In genomic region chr3:61975199-61975598, GRCh38 we compare ENCODE assay signal across 23 cellular contexts.
"Had no signal": no experiment of that assay in that cellular context is flagged by ENCODE, and none has a peak within 500 bp of the region (broad histone marks: within the 10 kb centered on the region; RNA-seq: fewer than 3 reads in every experiment).

No MANE protein-coding gene starts in this region.

- H3K4me1 ChIP-seq: colonic mucosa, pancreas, prostate gland, vagina had no signal

- H3K4me3 Mint-ChIP-seq: endodermal cell; memory B cell; natural killer cell treated with Interleukin-12 subunit alpha and Interleukin-12 subunit beta and Interleukin-15 and Interleukin-18, amount 100 ng/mL, for 72 hours; stimulated activated memory B cell treated with anti-CD40 and anti-IgM and Interleukin-4, amounts not matched to agents 10 μg/mL and 1 μg/mL and 100 μg/mL, for 72 hours; stimulated activated naive CD8-positive, alpha-beta T cell treated with anti-CD3 and anti-CD28 coated beads, Interleukin-15, Interleukin-2, amounts not matched to agents 100 ng/mL and 50 ng/mL, for 24 hours had no signal

- H3K4me3 ChIP-seq: colonic mucosa, lower lobe of right lung, pancreas, prostate gland, spleen, tibial artery, upper lobe of left lung, vagina had no signal

- H3K36me3 ChIP-seq: colonic mucosa, lower lobe of right lung, pancreas, prostate gland, spleen, tibial artery, upper lobe of left lung, vagina had no signal

- DNase-seq: colonic mucosa; effector CD4-positive, alpha-beta T cell; endodermal cell; islet precursor cell; lower lobe of right lung; midbrain; occipital lobe; pancreas; spleen; stimulated activated CD4-positive, alpha-beta T cell treated with anti-CD3 and anti-CD28 coated beads, Interleukin-15, amount 100 ng/mL, for 24 hours; stimulated activated CD4-positive, alpha-beta T cell treated with anti-CD3 and anti-CD28 coated beads, Interleukin-1b, Interleukin-23, amount 100 ng/mL, for 48 hours; stimulated activated CD4-positive, alpha-beta T cell treated with anti-CD3 and anti-CD28 coated beads, Interleukin-4, amount 100 ng/mL, for 24 hours; tibial artery; upper lobe of left lung had no signal

- FAIRE-seq: frontal cortex, pancreas had no signal

- H3K27ac Mint-ChIP-seq: endodermal cell; memory B cell; natural killer cell treated with Interleukin-12 subunit alpha and Interleukin-12 subunit beta and Interleukin-15 and Interleukin-18, amount 100 ng/mL, for 72 hours; stimulated activated memory B cell treated with anti-CD40 and anti-IgM and Interleukin-4, amounts not matched to agents 10 μg/mL and 1 μg/mL and 100 μg/mL, for 72 hours; stimulated activated naive CD8-positive, alpha-beta T cell treated with anti-CD3 and anti-CD28 coated beads, Interleukin-15, Interleukin-2, amounts not matched to agents 100 ng/mL and 50 ng/mL, for 24 hours had no signal

- H3K4me1 Mint-ChIP-seq: memory B cell; stimulated activated memory B cell treated with anti-CD40 and anti-IgM and Interleukin-4, amounts not matched to agents 10 μg/mL and 1 μg/mL and 100 μg/mL, for 72 hours had no signal

- H3K9me3 Mint-ChIP-seq: endodermal cell; memory B cell; stimulated activated memory B cell treated with anti-CD40 and anti-IgM and Interleukin-4, amounts not matched to agents 10 μg/mL and 1 μg/mL and 100 μg/mL, for 72 hours; stimulated activated naive CD8-positive, alpha-beta T cell treated with anti-CD3 and anti-CD28 coated beads, Interleukin-15, Interleukin-2, amounts not matched to agents 100 ng/mL and 50 ng/mL, for 24 hours had no signal

- H3K27me3 ChIP-seq: colonic mucosa, pancreas, spleen, tibial artery, upper lobe of left lung, vagina had no signal

- H3K27ac ChIP-seq: colonic mucosa, lower lobe of right lung, pancreas, prostate gland, spleen, tibial artery, upper lobe of left lung, vagina had no signal

- H3K27me3 Mint-ChIP-seq: memory B cell; natural killer cell treated with Interleukin-12 subunit alpha and Interleukin-12 subunit beta and Interleukin-15 and Interleukin-18, amount 100 ng/mL, for 72 hours; stimulated activated memory B cell treated with anti-CD40 and anti-IgM and Interleukin-4, amounts not matched to agents 10 μg/mL and 1 μg/mL and 100 μg/mL, for 72 hours had no signal

- H3K36me3 Mint-ChIP-seq: memory B cell; natural killer cell treated with Interleukin-12 subunit alpha and Interleukin-12 subunit beta and Interleukin-15 and Interleukin-18, amount 100 ng/mL, for 72 hours; stimulated activated memory B cell treated with anti-CD40 and anti-IgM and Interleukin-4, amounts not matched to agents 10 μg/mL and 1 μg/mL and 100 μg/mL, for 72 hours had no signal

- ATAC-seq: left lobe of liver; lower lobe of right lung; natural killer cell treated with Interleukin-12 subunit alpha and Interleukin-12 subunit beta and Interleukin-15 and Interleukin-18, amount 100 ng/mL, for 72 hours; sciatic nerve; stimulated activated memory B cell treated with anti-CD40 and anti-IgM and Interleukin-4, amounts not matched to agents 10 μg/mL and 1 μg/mL and 100 μg/mL, for 72 hours had no signal

- H3K9me3 ChIP-seq: colonic mucosa, lower lobe of right lung, pancreas, prostate gland, spleen, tibial artery, upper lobe of left lung, vagina had no signal
